ENCODE assay signal across 1 cellular context in genomic region chr6:99416892-99417767, GRCh38.
TF ChIP-seq lines count a peak whose summit lies in the region.

No MANE protein-coding gene starts in this region.

TF ChIP-seq in GM12878, 131 proteins besides CTCF, POLR2A, EP300 and RAD21 (continued from another document and continues in another):
- TF ChIP-seq CHD1 (IDR thresholded peaks at IDR 0.05; ENCODE audit: low read depth, low read length) (no peak), CBX5 (IDR thresholded peaks at IDR 0.05; ENCODE audit: low read depth) (no peak), BACH1 (IDR thresholded peaks at IDR 0.05; ENCODE audit: borderline replicate concordance) (0 out of 2 replicates have a peak, but pooled peaks have one; percentile 29), FOXM1 (IDR thresholded peaks at IDR 0.05; ENCODE audit: low read depth, low read length) (0 out of 2 replicates have a peak, but pooled peaks have one; percentile 21), BHLHE40 (IDR thresholded peaks at IDR 0.05; ENCODE audit: borderline replicate concordance in 1 of 2, low read depth in 2 of 2, low read length in 1 of 2) (peak; percentile 59 to 87), CREM (IDR thresholded peaks at IDR 0.05; ENCODE audit: low read depth) (no peak), KDM1A (IDR thresholded peaks at IDR 0.05; ENCODE audit: borderline replicate concordance) (no peak), E4F1 (IDR thresholded peaks at IDR 0.05; ENCODE audit: borderline replicate concordance, partially characterized antibody) (no peak), ETV6 (conservative IDR thresholded peaks at IDR 0.05 in 1 of 2, IDR thresholded peaks at IDR 0.05 in 1 of 2; ENCODE audit: borderline replicate concordance in 1 of 2, low read depth in 1 of 2) (no peak), KLF5 (IDR thresholded peaks at IDR 0.05; ENCODE audit: partially characterized antibody) (no peak), ZNF384 (IDR thresholded peaks at IDR 0.05; ENCODE audit: borderline replicate concordance, low read depth, low read length) (no peak), ZNF217 (IDR thresholded peaks at IDR 0.05) (no peak), GABPA (IDR thresholded peaks at IDR 0.05; ENCODE audit: low read depth) (no peak), REST (IDR thresholded peaks at IDR 0.05; ENCODE audit: low read depth, low read length) (no peak), CHD4 (IDR thresholded peaks at IDR 0.05) (no peak), JUNB (IDR thresholded peaks at IDR 0.05) (peak; percentile 71), ZNF687 (IDR thresholded peaks at IDR 0.05) (no peak), PKNOX1 (IDR thresholded peaks at IDR 0.05) (peak; percentile 8; the same call in 1 of the 2 replicates), DPF2 (IDR thresholded peaks at IDR 0.05) (peak; percentile 56), SIX5 (IDR thresholded peaks at IDR 0.05; ENCODE audit: low read depth, low read length, severe bottlenecking) (no peak), MEF2B (IDR thresholded peaks at IDR 0.05; ENCODE audit: partially characterized antibody, poor library complexity, severe bottlenecking) (no peak), EGR1 (IDR thresholded peaks at IDR 0.05; ENCODE audit: borderline replicate concordance in 1 of 2, low read depth in 2 of 2, low read length in 2 of 2) (no peak), NR2F1 (conservative IDR thresholded peaks at IDR 0.05) (no peak), FOS (IDR thresholded peaks at IDR 0.05; ENCODE audit: borderline replicate concordance, extremely low read depth, insufficient read length) (no peak), WRNIP1 (IDR thresholded peaks at IDR 0.05; ENCODE audit: borderline replicate concordance, low read depth, low read length) (no peak), IRF4 (IDR thresholded peaks at IDR 0.05; ENCODE audit: low read depth, low read length) (no peak), CHD2 (IDR thresholded peaks at IDR 0.05; ENCODE audit: borderline replicate concordance, low read depth, low read length) (no peak), SRF (IDR thresholded peaks at IDR 0.05; ENCODE audit: low read depth in 2 of 2, low read length in 2 of 2) (no peak), SUZ12 (IDR thresholded peaks at IDR 0.05; ENCODE audit: unreplicated experiment) (no peak), PAX8 (IDR thresholded peaks at IDR 0.05) (no peak), TAF1 (IDR thresholded peaks at IDR 0.05; ENCODE audit: borderline replicate concordance, low read depth, low read length) (no peak)
- TF ChIP-seq, protein P1, sequence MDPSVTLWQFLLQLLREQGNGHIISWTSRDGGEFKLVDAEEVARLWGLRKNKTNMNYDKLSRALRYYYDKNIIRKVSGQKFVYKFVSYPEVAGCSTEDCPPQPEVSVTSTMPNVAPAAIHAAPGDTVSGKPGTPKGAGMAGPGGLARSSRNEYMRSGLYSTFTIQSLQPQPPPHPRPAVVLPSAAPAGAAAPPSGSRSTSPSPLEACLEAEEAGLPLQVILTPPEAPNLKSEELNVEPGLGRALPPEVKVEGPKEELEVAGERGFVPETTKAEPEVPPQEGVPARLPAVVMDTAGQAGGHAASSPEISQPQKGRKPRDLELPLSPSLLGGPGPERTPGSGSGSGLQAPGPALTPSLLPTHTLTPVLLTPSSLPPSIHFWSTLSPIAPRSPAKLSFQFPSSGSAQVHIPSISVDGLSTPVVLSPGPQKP (IDR thresholded peaks at IDR 0.05; ENCODE audit: low read depth, low read length) = no peak
- TF ChIP-seq, protein P2, sequence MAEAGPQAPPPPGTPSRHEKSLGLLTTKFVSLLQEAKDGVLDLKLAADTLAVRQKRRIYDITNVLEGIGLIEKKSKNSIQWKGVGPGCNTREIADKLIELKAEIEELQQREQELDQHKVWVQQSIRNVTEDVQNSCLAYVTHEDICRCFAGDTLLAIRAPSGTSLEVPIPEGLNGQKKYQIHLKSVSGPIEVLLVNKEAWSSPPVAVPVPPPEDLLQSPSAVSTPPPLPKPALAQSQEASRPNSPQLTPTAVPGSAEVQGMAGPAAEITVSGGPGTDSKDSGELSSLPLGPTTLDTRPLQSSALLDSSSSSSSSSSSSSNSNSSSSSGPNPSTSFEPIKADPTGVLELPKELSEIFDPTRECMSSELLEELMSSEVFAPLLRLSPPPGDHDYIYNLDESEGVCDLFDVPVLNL (IDR thresholded peaks at IDR 0.05; ENCODE audit: low read depth, low read length) = no peak
- TF ChIP-seq, protein P3, sequence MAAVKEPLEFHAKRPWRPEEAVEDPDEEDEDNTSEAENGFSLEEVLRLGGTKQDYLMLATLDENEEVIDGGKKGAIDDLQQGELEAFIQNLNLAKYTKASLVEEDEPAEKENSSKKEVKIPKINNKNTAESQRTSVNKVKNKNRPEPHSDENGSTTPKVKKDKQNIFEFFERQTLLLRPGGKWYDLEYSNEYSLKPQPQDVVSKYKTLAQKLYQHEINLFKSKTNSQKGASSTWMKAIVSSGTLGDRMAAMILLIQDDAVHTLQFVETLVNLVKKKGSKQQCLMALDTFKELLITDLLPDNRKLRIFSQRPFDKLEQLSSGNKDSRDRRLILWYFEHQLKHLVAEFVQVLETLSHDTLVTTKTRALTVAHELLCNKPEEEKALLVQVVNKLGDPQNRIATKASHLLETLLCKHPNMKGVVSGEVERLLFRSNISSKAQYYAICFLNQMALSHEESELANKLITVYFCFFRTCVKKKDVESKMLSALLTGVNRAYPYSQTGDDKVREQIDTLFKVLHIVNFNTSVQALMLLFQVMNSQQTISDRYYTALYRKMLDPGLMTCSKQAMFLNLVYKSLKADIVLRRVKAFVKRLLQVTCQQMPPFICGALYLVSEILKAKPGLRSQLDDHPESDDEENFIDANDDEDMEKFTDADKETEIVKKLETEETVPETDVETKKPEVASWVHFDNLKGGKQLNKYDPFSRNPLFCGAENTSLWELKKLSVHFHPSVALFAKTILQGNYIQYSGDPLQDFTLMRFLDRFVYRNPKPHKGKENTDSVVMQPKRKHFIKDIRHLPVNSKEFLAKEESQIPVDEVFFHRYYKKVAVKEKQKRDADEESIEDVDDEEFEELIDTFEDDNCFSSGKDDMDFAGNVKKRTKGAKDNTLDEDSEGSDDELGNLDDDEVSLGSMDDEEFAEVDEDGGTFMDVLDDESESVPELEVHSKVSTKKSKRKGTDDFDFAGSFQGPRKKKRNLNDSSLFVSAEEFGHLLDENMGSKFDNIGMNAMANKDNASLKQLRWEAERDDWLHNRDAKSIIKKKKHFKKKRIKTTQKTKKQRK (IDR thresholded peaks at IDR 0.05; ENCODE audit: low read depth, low read length) = no peak
- TF ChIP-seq, protein P4, sequence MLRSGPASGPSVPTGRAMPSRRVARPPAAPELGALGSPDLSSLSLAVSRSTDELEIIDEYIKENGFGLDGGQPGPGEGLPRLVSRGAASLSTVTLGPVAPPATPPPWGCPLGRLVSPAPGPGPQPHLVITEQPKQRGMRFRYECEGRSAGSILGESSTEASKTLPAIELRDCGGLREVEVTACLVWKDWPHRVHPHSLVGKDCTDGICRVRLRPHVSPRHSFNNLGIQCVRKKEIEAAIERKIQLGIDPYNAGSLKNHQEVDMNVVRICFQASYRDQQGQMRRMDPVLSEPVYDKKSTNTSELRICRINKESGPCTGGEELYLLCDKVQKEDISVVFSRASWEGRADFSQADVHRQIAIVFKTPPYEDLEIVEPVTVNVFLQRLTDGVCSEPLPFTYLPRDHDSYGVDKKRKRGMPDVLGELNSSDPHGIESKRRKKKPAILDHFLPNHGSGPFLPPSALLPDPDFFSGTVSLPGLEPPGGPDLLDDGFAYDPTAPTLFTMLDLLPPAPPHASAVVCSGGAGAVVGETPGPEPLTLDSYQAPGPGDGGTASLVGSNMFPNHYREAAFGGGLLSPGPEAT (IDR thresholded peaks at IDR 0.05; ENCODE audit: low read depth) = peak; percentile 78
- TF ChIP-seq, protein P5, sequence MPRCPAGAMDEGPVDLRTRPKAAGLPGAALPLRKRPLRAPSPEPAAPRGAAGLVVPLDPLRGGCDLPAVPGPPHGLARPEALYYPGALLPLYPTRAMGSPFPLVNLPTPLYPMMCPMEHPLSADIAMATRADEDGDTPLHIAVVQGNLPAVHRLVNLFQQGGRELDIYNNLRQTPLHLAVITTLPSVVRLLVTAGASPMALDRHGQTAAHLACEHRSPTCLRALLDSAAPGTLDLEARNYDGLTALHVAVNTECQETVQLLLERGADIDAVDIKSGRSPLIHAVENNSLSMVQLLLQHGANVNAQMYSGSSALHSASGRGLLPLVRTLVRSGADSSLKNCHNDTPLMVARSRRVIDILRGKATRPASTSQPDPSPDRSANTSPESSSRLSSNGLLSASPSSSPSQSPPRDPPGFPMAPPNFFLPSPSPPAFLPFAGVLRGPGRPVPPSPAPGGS (IDR thresholded peaks at IDR 0.05; ENCODE audit: borderline replicate concordance, insufficient read depth, low read depth, low read length, poor library complexity, severe bottlenecking) = no peak
